1 cellular context compared by ENCODE assay signal in the genomic region with DNA sequence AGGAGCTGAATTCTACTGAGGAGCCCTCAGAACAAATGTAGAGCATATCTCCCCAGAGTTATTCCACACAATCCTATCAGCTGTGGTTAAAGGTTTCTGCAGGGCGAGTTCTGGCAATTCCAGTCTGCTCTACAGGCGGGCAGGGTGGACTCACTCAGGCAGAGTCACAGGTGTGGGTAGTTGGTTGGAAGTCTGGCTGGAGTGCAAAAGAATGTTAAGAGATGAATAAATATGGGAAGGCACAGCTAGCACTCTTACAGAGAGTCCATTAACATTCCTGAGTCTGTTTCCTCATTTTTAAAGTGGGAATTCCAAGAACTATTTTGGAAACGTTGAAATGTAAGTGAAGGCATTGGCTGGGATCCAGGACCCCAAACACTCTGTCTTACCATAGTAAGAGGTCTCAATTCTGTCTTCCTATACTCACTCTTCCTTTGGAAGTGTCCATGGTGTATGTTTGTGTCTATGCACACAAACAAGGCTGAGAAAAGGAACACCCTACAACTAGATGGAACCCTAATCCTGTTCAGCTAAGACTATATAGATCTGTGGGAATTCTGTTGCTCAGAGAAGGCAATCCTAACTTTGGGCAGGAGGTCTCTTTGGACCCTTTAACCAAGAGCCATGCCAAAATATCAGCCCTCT.
TF ChIP-seq lines count a peak whose summit lies in the region.

No MANE protein-coding gene starts in this region.

TF ChIP-seq in SK-N-SH, 30 proteins besides CTCF, POLR2A, EP300 and RAD21 (continued from another document):
- TF ChIP-seq, protein P1, sequence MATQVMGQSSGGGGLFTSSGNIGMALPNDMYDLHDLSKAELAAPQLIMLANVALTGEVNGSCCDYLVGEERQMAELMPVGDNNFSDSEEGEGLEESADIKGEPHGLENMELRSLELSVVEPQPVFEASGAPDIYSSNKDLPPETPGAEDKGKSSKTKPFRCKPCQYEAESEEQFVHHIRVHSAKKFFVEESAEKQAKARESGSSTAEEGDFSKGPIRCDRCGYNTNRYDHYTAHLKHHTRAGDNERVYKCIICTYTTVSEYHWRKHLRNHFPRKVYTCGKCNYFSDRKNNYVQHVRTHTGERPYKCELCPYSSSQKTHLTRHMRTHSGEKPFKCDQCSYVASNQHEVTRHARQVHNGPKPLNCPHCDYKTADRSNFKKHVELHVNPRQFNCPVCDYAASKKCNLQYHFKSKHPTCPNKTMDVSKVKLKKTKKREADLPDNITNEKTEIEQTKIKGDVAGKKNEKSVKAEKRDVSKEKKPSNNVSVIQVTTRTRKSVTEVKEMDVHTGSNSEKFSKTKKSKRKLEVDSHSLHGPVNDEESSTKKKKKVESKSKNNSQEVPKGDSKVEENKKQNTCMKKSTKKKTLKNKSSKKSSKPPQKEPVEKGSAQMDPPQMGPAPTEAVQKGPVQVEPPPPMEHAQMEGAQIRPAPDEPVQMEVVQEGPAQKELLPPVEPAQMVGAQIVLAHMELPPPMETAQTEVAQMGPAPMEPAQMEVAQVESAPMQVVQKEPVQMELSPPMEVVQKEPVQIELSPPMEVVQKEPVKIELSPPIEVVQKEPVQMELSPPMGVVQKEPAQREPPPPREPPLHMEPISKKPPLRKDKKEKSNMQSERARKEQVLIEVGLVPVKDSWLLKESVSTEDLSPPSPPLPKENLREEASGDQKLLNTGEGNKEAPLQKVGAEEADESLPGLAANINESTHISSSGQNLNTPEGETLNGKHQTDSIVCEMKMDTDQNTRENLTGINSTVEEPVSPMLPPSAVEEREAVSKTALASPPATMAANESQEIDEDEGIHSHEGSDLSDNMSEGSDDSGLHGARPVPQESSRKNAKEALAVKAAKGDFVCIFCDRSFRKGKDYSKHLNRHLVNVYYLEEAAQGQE (IDR thresholded peaks at IDR 0.05; ENCODE audit: low read depth, low read length) = no peak
- TF ChIP-seq FOXM1 (IDR thresholded peaks at IDR 0.05; ENCODE audit: low read depth) = no peak
TF ChIP-seq in SK-N-SH: peak in this region for 0.
